Comparison of ENCODE assay signal across 19 cellular contexts in the genomic region with DNA sequence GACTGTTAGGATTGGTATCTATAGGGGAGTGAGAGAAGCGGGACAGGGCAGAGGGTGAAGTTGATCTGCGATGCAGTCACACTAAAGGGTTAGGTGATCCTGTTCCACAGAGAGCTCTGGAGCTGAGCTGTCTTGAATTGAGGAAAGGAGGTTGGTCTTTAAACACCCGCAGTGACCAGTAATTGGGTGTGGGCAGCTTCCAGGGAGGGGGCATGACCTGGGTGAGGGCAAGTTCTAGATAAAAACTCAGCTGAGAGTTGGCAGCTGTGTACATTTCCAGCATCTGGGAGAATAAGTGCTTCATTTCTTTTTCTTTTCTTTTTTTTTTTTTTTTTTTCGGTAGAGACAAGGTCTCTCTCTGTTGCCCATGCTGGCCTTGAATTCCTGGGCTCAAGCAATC. TPM values are rescaled to one million over a fixed set of nuclear protein-coding genes. Genes with fewer than 3 reads are reported as not detected.
DNase-seq lines count a peak whose midpoint lies in the region; ATAC-seq and TF ChIP-seq lines count a peak whose summit lies in the region.
"Had no signal": no experiment of that assay in that cellular context is flagged by ENCODE, and none has a peak within 500 bp of the region (broad histone marks: within the 10 kb centered on the region; RNA-seq: fewer than 3 reads in every experiment).

No MANE protein-coding gene starts in this region.

- CTCF ChIA-PET in Calu3 (lab: Charles Lee), result no interaction called here
- CTCF ChIA-PET in activated CD4-positive, alpha-beta T cell treated with anti-CD3 and anti-CD28 coated beads for 36 hours (lab: Charles Lee), result interaction anchor here (0.7 kb wide), 1 partner anchor 249 kb away, joined by 3 read pairs; no protein-coding TSS in a partner anchor

- H3K36me3 Mint-ChIP-seq in Calu3 (ENCODE audit: insufficient read depth, unreplicated experiment), result peaks cover 6% of the 10 kb centered on the region
- no peaks in the 10 kb centered on the region for H3K36me3 Mint-ChIP-seq in activated CD4-positive, alpha-beta T cell treated with anti-CD3 and anti-CD28 coated beads for 36 hours (ENCODE audit: low read depth)

- POLR2A ChIA-PET in activated CD4-positive, alpha-beta T cell treated with anti-CD3 and anti-CD28 coated beads for 36 hours (lab: Charles Lee), result no interaction called here

- no peak for TF ChIP-seq EP300 in stomach (IDR thresholded peaks at IDR 0.05)

- TF ChIP-seq POLR2A in body of pancreas (IDR thresholded peaks at IDR 0.05) (no peak), stomach (IDR thresholded peaks at IDR 0.05) (no peak)

- WGBS in body of pancreas, 2 donors, result 49% methylated on average over 4 of the region's 4 CpGs
- 33 to 57% (median 55%) methylated on average over 4 of the region's 4 CpGs for WGBS in stomach, 5 donors

- ATAC-seq in body of pancreas, result no peak
- no peak for ATAC-seq in activated CD4-positive, alpha-beta T cell treated with anti-CD3 and anti-CD28 coated beads for 36 hours
- ATAC-seq: HCT116, HepG2 had no signal

- TF ChIP-seq CTCF in Calu3 (IDR thresholded peaks at IDR 0.05; ENCODE audit: unreplicated experiment) (no peak), body of pancreas (IDR thresholded peaks at IDR 0.05) (no peak), stomach (IDR thresholded peaks at IDR 0.05) (no peak)

- peak overlapping the region; percentile 58 for H3K27ac Mint-ChIP-seq in Calu3 (ENCODE audit: unreplicated experiment)
- no peak overlapping the region for H3K27ac Mint-ChIP-seq in activated CD4-positive, alpha-beta T cell treated with anti-CD3 and anti-CD28 coated beads for 36 hours
- H3K27ac Mint-ChIP-seq: CD4-positive, alpha-beta T cell; HFFc6; IgD-negative memory B cell had no signal

- BruUV-seq in Calu3 (replicated peaks; lab: Mats Ljungman, UMichigan), result no TSS peak

- H3K9me3 ChIP-seq in body of pancreas (no peaks in the 10 kb centered on the region), stomach (no peaks in the 10 kb centered on the region)

- H3K27ac ChIP-seq in body of pancreas (peak overlapping the region in 2 of 4 donors; percentile 11 to 50), stomach (peak overlapping the region; percentile 34 to 59 (median 54))
- H3K27ac ChIP-seq: C4-2B, GM23248 had no signal

- intact Hi-C loops in Calu3 (cut with micrococcal nuclease; ENCODE audit: unreplicated experiment), result no loop called here
- intact Hi-C loops in body of pancreas (cut with DNase I), result no loop called here
- intact Hi-C loops in stomach (cut with DNase I; ENCODE audit: low total_unique reads), result no loop called here
- intact Hi-C loops in activated CD4-positive, alpha-beta T cell treated with anti-CD3 and anti-CD28 coated beads for 36 hours (cut with DNase I, micrococcal nuclease), result no loop called here

- H3K4me3 ChIP-seq in body of pancreas (no peak overlapping the region), stomach (no peak overlapping the region)
- H3K4me3 ChIP-seq: GM23248 had no signal

- no peaks in the 10 kb centered on the region for H3K9me3 Mint-ChIP-seq in Calu3 (ENCODE audit: low read depth, unreplicated experiment)
- H3K9me3 Mint-ChIP-seq in activated CD4-positive, alpha-beta T cell treated with anti-CD3 and anti-CD28 coated beads for 36 hours (ENCODE audit: low read depth), result no peaks in the 10 kb centered on the region
- H3K9me3 Mint-ChIP-seq: CD4-positive, alpha-beta T cell; HFFc6; IgD-negative memory B cell had no signal

- peaks cover 29% of the 10 kb centered on the region for H3K4me1 Mint-ChIP-seq in Calu3 (ENCODE audit: low read depth, unreplicated experiment)
- no peaks in the 10 kb centered on the region for H3K4me1 Mint-ChIP-seq in activated CD4-positive, alpha-beta T cell treated with anti-CD3 and anti-CD28 coated beads for 36 hours
- H3K4me1 Mint-ChIP-seq: IgD-negative memory B cell had no signal

- no peaks in the 10 kb centered on the region for H3K36me3 ChIP-seq in body of pancreas (replicated peaks in 1 of 2; ENCODE audit: insufficient read depth in 1 of 2, low read depth in 2 of 2)
- H3K36me3 ChIP-seq in stomach, result no peaks in the 10 kb centered on the region

- DNase-seq in Calu3 (no peak), body of pancreas (peak; percentile 26 to 54 (median 30)), mucosa of gallbladder (ENCODE audit: low spot score) (peak; percentile 69), stomach (peak; percentile 63), dedifferentiated amniotic fluid mesenchymal stem cell (ENCODE audit: extremely low spot score) (no peak), NCI-H2171 treated with DMSO at 0.1 percent for 48 hours (lab: John Stamatoyannopoulos, UW) (no peak)
- no peak for DNase-seq in activated CD4-positive, alpha-beta T cell treated with anti-CD3 and anti-CD28 coated beads for 36 hours
- DNase-seq: AML-193; CD4-positive, alpha-beta T cell; DMS79 treated with DMSO at 0.1 percent for 48 hours; GF-D8; GM23248; HFFc6; KBM-7 had no signal

- H3K27me3 ChIP-seq in body of pancreas, result no peaks in the 10 kb centered on the region
- no peaks in the 10 kb centered on the region for H3K27me3 ChIP-seq in stomach

- H3K4me3 Mint-ChIP-seq in Calu3 (ENCODE audit: low read depth, unreplicated experiment), result no peak overlapping the region
- no peak overlapping the region for H3K4me3 Mint-ChIP-seq in activated CD4-positive, alpha-beta T cell treated with anti-CD3 and anti-CD28 coated beads for 36 hours
- H3K4me3 Mint-ChIP-seq: CD4-positive, alpha-beta T cell; HFFc6; IgD-negative memory B cell had no signal

- H3K4me1 ChIP-seq in body of pancreas (peaks cover 43% of the 10 kb centered on the region), stomach (peaks cover 5 to 36% (median 14%) of the 10 kb centered on the region in 4 donors)

- no peaks in the 10 kb centered on the region for H3K27me3 Mint-ChIP-seq in Calu3 (ENCODE audit: unreplicated experiment)
- H3K27me3 Mint-ChIP-seq in activated CD4-positive, alpha-beta T cell treated with anti-CD3 and anti-CD28 coated beads for 36 hours, result no peaks in the 10 kb centered on the region
- H3K27me3 Mint-ChIP-seq: CD4-positive, alpha-beta T cell; IgD-negative memory B cell had no signal

RNA-seq across cellular contexts. Expression of a gene that starts 35.1 kb away (rescaled TPM):
- total RNA-seq in Calu3 (2022) (0.38 and 0.51 TPM in 2 replicates), body of pancreas (1 to 10 TPM; 2.0 to 3.6 TPM), mucosa of gallbladder (166 TPM), stomach (10 to 100 TPM in 1 of 5 donors, 1 to 10 TPM in 1, under 1 TPM in 1, not detected in 2; 0.45 to 15.4 (median 9.9) TPM)
- 1 to 10 TPM in 2 of 3 donors, under 1 TPM in 1; 0.95 to 9.3 (median 1.4) TPM for polyA plus RNA-seq in stomach
- not detected for total RNA-seq in activated CD4-positive, alpha-beta T cell treated with anti-CD3 and anti-CD28 coated beads for 36 hours
- total RNA-seq: CD4-positive, alpha-beta T cell; GM23248; HFFc6 had no signal
- polyA plus RNA-seq: BJ, GM23248 had no signal

RNA-seq across cellular contexts. Expression of a gene that starts 41.2 kb away (rescaled TPM):
- 117 and 133 TPM in 2 replicates for total RNA-seq in Calu3 (2022)
- total RNA-seq in body of pancreas, result 10 to 100 TPM; 19.4 to 26.2 TPM
- 222 TPM for total RNA-seq in mucosa of gallbladder
- total RNA-seq in stomach, result 10 to 100 TPM; 10.5 to 71.6 (median 28.3) TPM
- polyA plus RNA-seq in stomach, result 10 to 100 TPM in 2 of 3 donors, 1 to 10 TPM in 1; 6.9 to 26.4 (median 23.2) TPM
- 10 to 100 TPM; 72.0 to 75.6 TPM for total RNA-seq in activated CD4-positive, alpha-beta T cell treated with anti-CD3 and anti-CD28 coated beads for 36 hours

Comparison
In these comparisons a context has a peak if more than half of its experiments do, and no peak if none do; other contexts are left out.
1. DNase-seq: peak in body of pancreas (4 of 4), mucosa of gallbladder (single experiment) and stomach (single experiment); none in Calu3 (single experiment), dedifferentiated amniotic fluid mesenchymal stem cell (single experiment), NCI-H2171 treated with DMSO at 0.1 percent for 48 hours (single experiment) and activated CD4-positive, alpha-beta T cell treated with anti-CD3 and anti-CD28 coated beads for 36 hours (single experiment).
2. RNA of a gene that starts 35.1 kb away (total RNA-seq): 166 TPM in mucosa of gallbladder (single experiment); 2.0 to 3.6 TPM in body of pancreas, 0.45 to 15.4 TPM in stomach, 0.38 to 0.51 TPM in Calu3 and not detected in activated CD4-positive, alpha-beta T cell treated with anti-CD3 and anti-CD28 coated beads for 36 hours; every median in the first group is over 10 times any median in the second.